ENCODE assay signal across 18 cellular contexts in the genomic region with DNA sequence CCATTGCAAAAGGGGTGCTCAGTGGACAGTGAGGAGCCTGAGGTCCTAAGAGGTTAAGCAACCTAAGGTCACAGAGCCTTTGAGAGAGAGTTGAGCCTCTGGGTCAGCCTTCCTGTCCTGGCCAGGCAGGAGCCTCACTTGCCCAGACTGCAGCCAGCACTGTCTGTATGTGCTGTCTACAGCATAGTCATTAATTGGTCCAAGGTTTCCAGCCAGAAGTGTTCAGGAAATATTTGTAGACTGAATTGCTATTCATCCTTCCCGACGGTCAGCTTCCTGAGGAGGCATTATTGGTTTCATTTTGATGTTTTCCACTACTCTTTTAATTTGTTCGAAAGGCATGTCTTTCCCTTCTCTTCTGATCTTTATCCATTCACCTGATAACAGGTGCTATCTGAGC. TPM values are rescaled to one million over a fixed set of nuclear protein-coding genes. Genes with fewer than 3 reads are reported as not detected.
"Had no signal": no experiment of that assay in that cellular context is flagged by ENCODE, and none has a peak within 500 bp of the region (broad histone marks: within the 10 kb centered on the region; RNA-seq: fewer than 3 reads in every experiment).

No MANE protein-coding gene starts in this region.

- H3K27ac Mint-ChIP-seq: T-helper 2 cell treated with Interferon-gamma antibody and Interleukin-4, amounts not matched to agents 5 μg/mL and 100 μg/mL, for 36 hours had no signal

- H3K4me3 Mint-ChIP-seq: activated CD4-positive, alpha-beta memory T cell treated with anti-CD3 and anti-CD28 coated beads for 36 hours; naive thymus-derived CD4-positive, alpha-beta T cell; stimulated activated naive B cell treated with anti-CD40 and anti-IgM and Interleukin-4, amounts not matched to agents 10 μg/mL and 1 μg/mL and 100 μg/mL, for 72 hours; T-helper 2 cell treated with Interferon-gamma antibody and Interleukin-4, amounts not matched to agents 5 μg/mL and 100 μg/mL, for 36 hours had no signal

- H3K9me3 Mint-ChIP-seq: activated CD4-positive, alpha-beta memory T cell treated with anti-CD3 and anti-CD28 coated beads for 36 hours; naive thymus-derived CD4-positive, alpha-beta T cell; stimulated activated naive B cell treated with anti-CD40 and anti-IgM and Interleukin-4, amounts not matched to agents 10 μg/mL and 1 μg/mL and 100 μg/mL, for 72 hours; T-helper 2 cell treated with Interferon-gamma antibody and Interleukin-4, amounts not matched to agents 5 μg/mL and 100 μg/mL, for 36 hours had no signal

- H3K9me3 ChIP-seq: lower lobe of right lung, prostate gland, SJCRH30, spleen, suprapubic skin, upper lobe of right lung had no signal

- H3K27ac ChIP-seq: cardiac muscle cell, lower lobe of right lung, prostate gland, SJCRH30, suprapubic skin, upper lobe of right lung had no signal

- H3K27me3 Mint-ChIP-seq: activated CD4-positive, alpha-beta memory T cell treated with anti-CD3 and anti-CD28 coated beads for 36 hours; naive thymus-derived CD4-positive, alpha-beta T cell; stimulated activated naive B cell treated with anti-CD40 and anti-IgM and Interleukin-4, amounts not matched to agents 10 μg/mL and 1 μg/mL and 100 μg/mL, for 72 hours had no signal

- DNase-seq: activated CD4-positive, alpha-beta memory T cell treated with anti-CD3 and anti-CD28 coated beads for 36 hours; effector CD8-positive, alpha-beta T cell; hypothalamus; kidney glomerular epithelial cell; lower lobe of right lung; naive thymus-derived CD4-positive, alpha-beta T cell; occipital lobe; SJCRH30; spleen; stimulated activated CD4-positive, alpha-beta T cell treated with anti-CD3 and anti-CD28 coated beads, Interleukin-1b, Interleukin-23, amount 100 ng/mL, for 48 hours; stimulated activated naive B cell treated with anti-CD40 and anti-IgM and Interleukin-4, amounts not matched to agents 10 μg/mL and 1 μg/mL and 100 μg/mL, for 72 hours; upper lobe of right lung had no signal

- H3K4me3 ChIP-seq: cardiac muscle cell, lower lobe of right lung, prostate gland, SJCRH30, spleen, suprapubic skin, upper lobe of right lung had no signal

- H3K27me3 ChIP-seq: cardiac muscle cell, SJCRH30, spleen, suprapubic skin, upper lobe of right lung had no signal

- H3K4me1 ChIP-seq: prostate gland, SJCRH30 had no signal

- ATAC-seq: naive thymus-derived CD4-positive, alpha-beta T cell; sciatic nerve; stimulated activated naive B cell treated with anti-CD40 and anti-IgM and Interleukin-4, amounts not matched to agents 10 μg/mL and 1 μg/mL and 100 μg/mL, for 72 hours; upper lobe of right lung had no signal

RNA-seq across cellular contexts. Expression of gene GHRL, which starts 20.1 kb away (rescaled TPM):
- total RNA-seq: epithelial cell of proximal tubule, occipital lobe, SJCRH30 had no signal
